ENCODE assay signal across 9 cellular contexts in the genomic region with DNA sequence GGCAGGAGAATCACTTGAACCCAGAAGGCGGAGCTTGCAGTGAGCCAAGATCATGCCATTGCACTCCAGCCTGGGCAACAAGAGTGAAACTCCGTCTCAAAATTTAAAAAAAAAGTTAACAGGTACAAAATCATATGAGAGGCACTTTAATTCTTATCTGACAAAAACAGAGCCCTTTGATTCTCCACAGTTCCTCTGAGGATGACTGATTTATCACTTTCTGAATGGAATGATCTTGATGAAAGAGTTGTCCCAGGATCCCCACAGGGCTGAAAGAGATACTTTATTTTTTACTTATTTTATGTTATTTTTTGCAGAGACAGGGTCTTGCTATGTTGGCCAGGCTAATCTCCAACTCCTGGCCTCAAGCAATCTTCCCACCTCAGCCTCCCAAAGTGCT. TPM values are rescaled to one million over a fixed set of nuclear protein-coding genes. Genes with fewer than 3 reads are reported as not detected.
"Had no signal": no experiment of that assay in that cellular context is flagged by ENCODE, and none has a peak within 500 bp of the region (broad histone marks: within the 10 kb centered on the region; RNA-seq: fewer than 3 reads in every experiment).

No MANE protein-coding gene starts in this region.

- ATAC-seq: GM12878 had no signal

- DNase-seq: GDM1, GF-D8 had no signal

- FAIRE-seq: G401.6, GM12878, GM12891, GM12892, GM18507, GM19239 had no signal

- H3K4me3 ChIP-seq: GM12878 had no signal

RNA-seq across cellular contexts. Expression of a gene that starts 4.0 kb away (rescaled TPM):
- total RNA-seq: G401, GM12878 had no signal
